8 cellular contexts compared by ENCODE assay signal in genomic region chr10:100345570-100346330, GRCh38. TPM values are rescaled to one million over a fixed set of nuclear protein-coding genes. Genes with fewer than 3 reads are reported as not detected.
DNase-seq lines count a peak whose midpoint lies in the region; ATAC-seq, FAIRE-seq and TF ChIP-seq lines count a peak whose summit lies in the region.

No MANE protein-coding gene starts in this region.

- TSS peak; percentile 93 for BruUV-seq in GM12878 (replicated peaks; lab: Mats Ljungman, UMichigan)

- RAD21 ChIA-PET in GM12878 (lab: Charles Lee; ENCODE audit: unreplicated experiment), result interaction anchor here (0.9 to 18.1 kb wide), 12 partner anchors 9 to 653 kb away, joined by 3 to 214 read pairs (median 5); partner anchors contain the start of genes BLOC1S2 and HIF1AN

- H3K4me2 ChIP-seq in GM12878 (ENCODE audit: control insufficient read depth, insufficient read depth), result peak overlapping the region; percentile 73

- 53% methylated on average over 9 of the region's 9 CpGs for WGBS in HUES64
- 69% methylated on average over 9 of the region's 9 CpGs for WGBS in GM12878 (ENCODE audit: insufficient coverage, insufficient replicate concordance, low lambda C conversion rate, missing lambda C conversion rate)
- WGBS in right lobe of liver (ENCODE audit: insufficient coverage, low coverage, low lambda C conversion rate, missing lambda C conversion rate), result 28% methylated on average over 9 of the region's 9 CpGs

- no peak for TF ChIP-seq POLR2A in GM12878 (IDR thresholded peaks at IDR 0.05; ENCODE audit: low read depth, low read length)
- no peak for TF ChIP-seq POLR2A in right lobe of liver (IDR thresholded peaks at IDR 0.05)

- TF ChIP-seq EP300 in GM12878 (IDR thresholded peaks at IDR 0.05; ENCODE audit: borderline replicate concordance in 1 of 2, control insufficient read depth in 1 of 2, low read depth in 2 of 2, low read length in 2 of 2), result no peak

- TF ChIP-seq CTCF in BJ (IDR thresholded peaks at IDR 0.05; ENCODE audit: insufficient read depth, low read depth, low read length) (no peak), GM12878 (IDR thresholded peaks at IDR 0.05 in 2 of 3, conservative IDR thresholded peaks at IDR 0.05 in 1 of 3; ENCODE audit: control insufficient read depth in 2 of 3, extremely low read depth in 1 of 3, insufficient read depth in 1 of 3, low read depth in 3 of 3, low read length in 3 of 3) (no peak), right lobe of liver (IDR thresholded peaks at IDR 0.05) (no peak)

- peaks cover 4% of the 10 kb centered on the region; the same call in 1 of the 2 replicates for H4K20me1 ChIP-seq in GM12878 (ENCODE audit: control insufficient read depth, insufficient read depth)

- no peak overlapping the region; the same call in 1 of the 2 replicates for H2AFZ ChIP-seq in GM12878 (ENCODE audit: control insufficient read depth, low read depth, low read length)

- TF ChIP-seq RAD21 in GM12878 (IDR thresholded peaks at IDR 0.05; ENCODE audit: insufficient read depth, low read depth, low read length), result no peak

- no peak for ATAC-seq in GM12878
- peak in 2 of 4 donors; percentile 6 to 13 for ATAC-seq in right lobe of liver
- no peak for ATAC-seq in GM18868 (IDR thresholded peaks at IDR 0.05; ENCODE audit: unreplicated experiment)
- no peak for ATAC-seq in GM21447 (IDR thresholded peaks at IDR 0.05; ENCODE audit: unreplicated experiment)

- intact Hi-C loops in GM12878 (cut with micrococcal nuclease; ENCODE audit: unreplicated experiment) (loop anchor here (2.0 kb wide), 1 partner anchor 27 kb away; no protein-coding TSS in a partner anchor), right lobe of liver (cut with DNase I) (no loop called here)

- H3K27ac ChIP-seq in HUES64 (ENCODE audit: low read depth, low read length), result peak overlapping the region; percentile 89
- H3K27ac ChIP-seq in GM12878 (ENCODE audit: control insufficient read depth, insufficient read depth), result peak overlapping the region; percentile 72; the same call in 1 of the 2 replicates
- peak overlapping the region in 2 of 3 donors; percentile 83 to 96 for H3K27ac ChIP-seq in right lobe of liver

- in situ Hi-C loops in GM12878 (cut with MboI), result no loop called here

- DNase-seq in BJ (ENCODE audit: low read depth) (no peak), GM12878 (ENCODE audit: low read depth, low spot score) (no peak), right lobe of liver (peak in 2 of 3 donors; percentile 62 to 63), inferior parietal cortex (ENCODE audit: extremely low spot score) (no peak), COR-L47 (lab: John Stamatoyannopoulos, UW) (no peak)

- H3K9me3 ChIP-seq in HUES64 (ENCODE audit: insufficient read depth, low read depth, low read length), result no peaks in the 10 kb centered on the region
- no peaks in the 10 kb centered on the region for H3K9me3 ChIP-seq in GM12878 (replicated peaks; ENCODE audit: control insufficient read depth, insufficient read depth, low read length)
- H3K9me3 ChIP-seq in right lobe of liver, result no peaks in the 10 kb centered on the region

- H3K4me3 ChIP-seq in BJ (ENCODE audit: low read depth, low read length) (peak overlapping the region; percentile 73), HUES64 (ENCODE audit: low read length) (peak overlapping the region; percentile 75), GM12878 (peak overlapping the region; percentile 86), right lobe of liver (peak overlapping the region in 2 of 3 donors; percentile 70 to 83)

- peaks cover 36% of the 10 kb centered on the region for H3K4me1 ChIP-seq in HUES64 (ENCODE audit: insufficient read depth, low read length)
- H3K4me1 ChIP-seq in GM12878 (ENCODE audit: control insufficient read depth, insufficient read depth, low read length), result peaks cover 18% of the 10 kb centered on the region
- peaks cover 2 to 57% (median 29%) of the 10 kb centered on the region in 4 donors for H3K4me1 ChIP-seq in right lobe of liver

- CTCF ChIA-PET in BJ (lab: Yijun Ruan, JAX), result interaction anchor here (1.0 to 16.7 kb wide), 6 partner anchors 8 to 165 kb away, joined by 3 to 249 read pairs (median 8); partner anchors contain the start of gene SEC31B
- CTCF ChIA-PET in GM12878 (lab: Yijun Ruan, JAX), result interaction anchor here (0.6 to 7.7 kb wide), 17 partner anchors 8 to 1339 kb away, joined by 3 to 91 read pairs (median 5); partner anchors contain the start of gene NDUFB8

- 0 out of 2 replicates have a peak, but pooled peaks cover 2% of the 10 kb centered on the region for H3K36me3 ChIP-seq in BJ (ENCODE audit: control insufficient read depth, insufficient read depth, low read length)
- H3K36me3 ChIP-seq in HUES64 (ENCODE audit: insufficient read depth, low read length), result peaks cover 30% of the 10 kb centered on the region
- peaks cover 0 to 20% of the 10 kb centered on the region in 2 experiments; a peak in 2 of 4 replicates for H3K36me3 ChIP-seq in GM12878 (ENCODE audit: control insufficient read depth in 2 of 2, insufficient read depth in 2 of 2, low read length in 1 of 2)
- peaks cover 0 to 5% (median 0%) of the 10 kb centered on the region in 4 donors for H3K36me3 ChIP-seq in right lobe of liver

- FAIRE-seq in GM12878 (lab: Jason Lieb, UNC), result no peak

- POLR2A ChIA-PET in BJ (lab: Charles Lee), result interaction anchor here (0.6 kb wide), 1 partner anchor 27 kb away, joined by 3 read pairs; no protein-coding TSS in a partner anchor
- POLR2A ChIA-PET in GM12878 (lab: Charles Lee), result interaction anchor here (0.6 to 11.8 kb wide), 9 partner anchors 10 to 725 kb away, joined by 3 to 191 read pairs (median 6); partner anchors contain the start of gene SLC25A28

- H3K79me2 ChIP-seq in GM12878 (ENCODE audit: control insufficient read depth, insufficient read depth, low read length), result peaks cover 48% of the 10 kb centered on the region

- H3K9ac ChIP-seq in HUES64 (ENCODE audit: low read depth, low read length) (peak overlapping the region; percentile 63), GM12878 (ENCODE audit: control insufficient read depth, insufficient read depth, low read length) (peak overlapping the region; percentile 57; the same call in 1 of the 2 replicates)

- no peaks in the 10 kb centered on the region for H3K27me3 ChIP-seq in BJ (ENCODE audit: control insufficient read depth, insufficient read depth, low read length)
- H3K27me3 ChIP-seq in HUES64 (ENCODE audit: insufficient read depth, low read length), result no peaks in the 10 kb centered on the region
- H3K27me3 ChIP-seq in GM12878 (replicated peaks in 1 of 2; ENCODE audit: control insufficient read depth in 2 of 2, insufficient read depth in 2 of 2, low read length in 1 of 2), result no peaks in the 10 kb centered on the region
- H3K27me3 ChIP-seq in right lobe of liver, result no peaks in the 10 kb centered on the region

- SMC1A ChIA-PET in GM12878 (lab: Charles Lee; ENCODE audit: uncharacterized antibody, unreplicated experiment), result interaction anchor here (0.9 to 17.4 kb wide), 8 partner anchors 13 to 86 kb away, joined by 3 to 277 read pairs (median 6); partner anchors contain the start of gene PKD2L1

RNA-seq across cellular contexts. Expression of gene SCD, which starts 1.3 kb away (rescaled TPM):
- polyA plus RNA-seq in BJ (2011; rRNA removed) (32.1 and 40.8 TPM in 2 replicates), GM12878 (2011; rRNA removed) (250 and 279 TPM in 2 replicates), GM12878 (2014; fragmentation: Illumina TruSeq; extraction: Trizol) (181 and 230 TPM in 2 replicates), GM12878 (2014; fragmentation: Nextera tagmentation; extraction: Ambion mirVana) (10 to 100 TPM; 77.5 to 86.1 TPM), GM12878 (2014; rRNA removed) (119 and 131 TPM in 2 replicates), GM12878 (2016; fragmentation: Nextera tagmentation; extraction: Ambion mirVana) (10 to 100 TPM; 68.7 to 70.2 TPM)
- polyA minus RNA-seq in BJ (2011; rRNA and poly(A)+ RNA removed), result 31.1 and 46.0 TPM in 2 replicates
- 504 TPM for polyA plus RNA-seq in HUES64 (2013, experiment 1 of 2)
- 575 TPM for polyA plus RNA-seq in HUES64 (2013, experiment 2 of 2)
- total RNA-seq in GM12878 (2013; cell fraction: nucleolus; rRNA removed), result 120 and 125 TPM in 2 replicates
- total RNA-seq in GM12878 (2014; rRNA removed) (108 and 117 TPM in 2 replicates), GM12878 (2014; rRNA removed; fragmentation: Illumina TruSeq; extraction: Trizol) (91.3 and 103 TPM in 2 replicates), GM12878 (2021) (171 and 188 TPM in 2 replicates), right lobe of liver (100 to 1,000 TPM in 4 of 6 experiments, 10 to 100 TPM in 2; 38.3 to 599 (median 220) TPM)
- 65.1 TPM for polyA plus RNA-seq in GM12878 (2011; ENCODE audit: low read depth)
- 198 and 249 TPM in 2 replicates for polyA plus RNA-seq in GM12878 (2011; cell fraction: cytosol; rRNA removed)
- polyA plus RNA-seq in GM12878 (2011; cell fraction: nucleus; rRNA removed), result 86.6 and 104 TPM in 2 replicates
- 88.3 and 146 TPM in 2 replicates for polyA plus RNA-seq in GM12878 (2012)
- 294 and 320 TPM in 2 replicates for polyA minus RNA-seq in GM12878 (2011; rRNA and poly(A)+ RNA removed)
- 122 TPM in 2 replicates for polyA minus RNA-seq in GM12878 (2011; cell fraction: cytosol; rRNA and poly(A)+ RNA removed)
- polyA minus RNA-seq in GM12878 (2011; cell fraction: nucleus; rRNA and poly(A)+ RNA removed), result 31.3 and 34.6 TPM in 2 replicates

RNA-seq across cellular contexts. Expression of gene PKD2L1, which starts 15.7 kb away (rescaled TPM):
- polyA plus RNA-seq in BJ (2011; rRNA removed), result not detected in 2 replicates
- polyA minus RNA-seq in BJ (2011; rRNA and poly(A)+ RNA removed), result not detected in 2 replicates
- not detected for polyA plus RNA-seq in HUES64 (2013, experiment 1 of 2)
- not detected for polyA plus RNA-seq in HUES64 (2013, experiment 2 of 2)
- not detected in 2 replicates for total RNA-seq in GM12878 (2013; cell fraction: nucleolus; rRNA removed)
- total RNA-seq in GM12878 (2014; rRNA removed), result 0.17 and 0.22 TPM in 2 replicates
- total RNA-seq in GM12878 (2014; rRNA removed; fragmentation: Illumina TruSeq; extraction: Trizol), result 0.14 TPM in 1 of 2 replicates, not detected in the other
- 0.05 and 0.08 TPM in 2 replicates for total RNA-seq in GM12878 (2021)
- not detected for polyA plus RNA-seq in GM12878 (2011; ENCODE audit: low read depth)
- polyA plus RNA-seq in GM12878 (2011; rRNA removed), result 0.05 and 0.06 TPM in 2 replicates
- polyA plus RNA-seq in GM12878 (2011; cell fraction: cytosol; rRNA removed), result 0.03 and 0.06 TPM in 2 replicates
- 0.24 and 0.35 TPM in 2 replicates for polyA plus RNA-seq in GM12878 (2011; cell fraction: nucleus; rRNA removed)
- polyA plus RNA-seq in GM12878 (2012), result 0.07 TPM in 1 of 2 replicates, not detected in the other
- 0.09 and 0.27 TPM in 2 replicates for polyA plus RNA-seq in GM12878 (2014; fragmentation: Illumina TruSeq; extraction: Trizol)
- polyA plus RNA-seq in GM12878 (2014; fragmentation: Nextera tagmentation; extraction: Ambion mirVana), result not detected
- polyA plus RNA-seq in GM12878 (2014; rRNA removed), result not detected in 2 replicates
- polyA plus RNA-seq in GM12878 (2016; fragmentation: Nextera tagmentation; extraction: Ambion mirVana), result not detected
- not detected in 2 replicates for polyA minus RNA-seq in GM12878 (2011; rRNA and poly(A)+ RNA removed)
- polyA minus RNA-seq in GM12878 (2011; cell fraction: cytosol; rRNA and poly(A)+ RNA removed), result not detected in 2 replicates
- polyA minus RNA-seq in GM12878 (2011; cell fraction: nucleus; rRNA and poly(A)+ RNA removed), result not detected in 2 replicates
- under 1 TPM in 3 of 6 experiments, not detected in 3; 0.12 to 0.26 (median 0.22) TPM for total RNA-seq in right lobe of liver

RNA-seq across cellular contexts. Expression of gene BLOC1S2, which starts 59.3 kb away (rescaled TPM):
- polyA plus RNA-seq in BJ (2011; rRNA removed) (18.7 and 39.9 TPM in 2 replicates), GM12878 (2011; rRNA removed) (71.7 and 117 TPM in 2 replicates), GM12878 (2014; fragmentation: Illumina TruSeq; extraction: Trizol) (66.9 and 71.3 TPM in 2 replicates), GM12878 (2014; fragmentation: Nextera tagmentation; extraction: Ambion mirVana) (100 to 1,000 TPM; 106 to 120 TPM), GM12878 (2014; rRNA removed) (79.2 and 94.4 TPM in 2 replicates), GM12878 (2016; fragmentation: Nextera tagmentation; extraction: Ambion mirVana) (100 to 1,000 TPM; 147 to 164 TPM)
- polyA minus RNA-seq in BJ (2011; rRNA and poly(A)+ RNA removed), result 4.7 and 7.2 TPM in 2 replicates
- polyA plus RNA-seq in HUES64 (2013, experiment 1 of 2), result 68.2 TPM
- polyA plus RNA-seq in HUES64 (2013, experiment 2 of 2), result 60.5 TPM
- 9.0 and 14.8 TPM in 2 replicates for total RNA-seq in GM12878 (2013; cell fraction: nucleolus; rRNA removed)
- total RNA-seq in GM12878 (2014; rRNA removed) (75.0 and 79.8 TPM in 2 replicates), GM12878 (2014; rRNA removed; fragmentation: Illumina TruSeq; extraction: Trizol) (66.2 and 75.1 TPM in 2 replicates), GM12878 (2021) (54.4 and 58.6 TPM in 2 replicates), right lobe of liver (10 to 100 TPM; 13.7 to 26.4 (median 22.0) TPM)
- 37.9 TPM for polyA plus RNA-seq in GM12878 (2011; ENCODE audit: low read depth)
- 24.1 and 29.0 TPM in 2 replicates for polyA plus RNA-seq in GM12878 (2011; cell fraction: cytosol; rRNA removed)
- 17.1 and 21.6 TPM in 2 replicates for polyA plus RNA-seq in GM12878 (2011; cell fraction: nucleus; rRNA removed)
- 58.3 and 73.0 TPM in 2 replicates for polyA plus RNA-seq in GM12878 (2012)
- polyA minus RNA-seq in GM12878 (2011; rRNA and poly(A)+ RNA removed), result 10.4 and 14.8 TPM in 2 replicates
- 5.7 and 10.3 TPM in 2 replicates for polyA minus RNA-seq in GM12878 (2011; cell fraction: cytosol; rRNA and poly(A)+ RNA removed)
- 6.6 and 7.6 TPM in 2 replicates for polyA minus RNA-seq in GM12878 (2011; cell fraction: nucleus; rRNA and poly(A)+ RNA removed)

Comparison
In these comparisons a context has a peak if more than half of its experiments do, and no peak if none do; other contexts are left out.
1. DNase-seq: peak in right lobe of liver (2 of 3); none in BJ (single experiment), GM12878 (single experiment), inferior parietal cortex (single experiment) and COR-L47 (single experiment).
2. Peak in every context shown above with its lines, with median percentiles within 50 percentile points of each other: H3K4me3 ChIP-seq and H3K27ac ChIP-seq.